In genomic region chr16:1772362-1772907, GRCh38 we compare ENCODE assay signal across 8 cellular contexts. TPM values are rescaled to one million over a fixed set of nuclear protein-coding genes. Genes with fewer than 3 reads are reported as not detected.
DNase-seq lines count a peak whose midpoint lies in the region; ATAC-seq, FAIRE-seq and TF ChIP-seq lines count a peak whose summit lies in the region.

A gene with protein sequence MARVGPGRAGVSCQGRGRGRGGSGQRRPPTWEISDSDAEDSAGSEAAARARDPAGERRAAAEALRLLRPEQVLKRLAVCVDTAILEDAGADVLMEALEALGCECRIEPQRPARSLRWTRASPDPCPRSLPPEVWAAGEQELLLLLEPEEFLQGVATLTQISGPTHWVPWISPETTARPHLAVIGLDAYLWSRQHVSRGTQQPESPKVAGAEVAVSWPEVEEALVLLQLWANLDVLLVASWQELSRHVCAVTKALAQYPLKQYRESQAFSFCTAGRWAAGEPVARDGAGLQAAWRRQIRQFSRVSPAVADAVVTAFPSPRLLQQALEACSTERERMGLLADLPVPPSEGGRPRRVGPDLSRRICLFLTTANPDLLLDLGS (plus strand): TSS chr16:1772810. CDS start chr16:1773228, 418 bp downstream.

- H3K4me3 Mint-ChIP-seq in osteocyte (ENCODE audit: unreplicated experiment) = peak within 1 kb of the TSS; percentile 91

- WGBS in SK-N-SH (ENCODE audit: low lambda C conversion rate) = 2% methylated on average over 33 of the region's 53 CpGs

- peaks cover 6 to 41% of the 10 kb centered on the region in 2 experiments for H3K36me3 ChIP-seq in SK-N-SH (replicated peaks in 1 of 2; ENCODE audit: control insufficient read depth in 1 of 2, insufficient read depth in 2 of 2, low read length in 1 of 2)

- H3K4me3 ChIP-seq in SK-N-SH (ENCODE audit: low read depth in 2 of 2, low read length in 1 of 2) (peak within 1 kb of the TSS; percentile 90 to 91), NB4 (ENCODE audit: low read depth, low read length) (peak within 1 kb of the TSS; percentile 85), fibroblast of pulmonary artery (replicated peaks; ENCODE audit: low read depth, low read length) (peak within 1 kb of the TSS; percentile 74)

- H3K27me3 Mint-ChIP-seq in osteocyte (ENCODE audit: unreplicated experiment) = no peaks in the 10 kb centered on the region

- H3K36me3 Mint-ChIP-seq in osteocyte (ENCODE audit: unreplicated experiment) = peaks cover 5% of the 10 kb centered on the region

- H3K27ac ChIP-seq in SK-N-SH (ENCODE audit: low read depth in 2 of 2, low read length in 1 of 2) = peak within 1 kb of the TSS; percentile 78 to 92

- H3K79me2 ChIP-seq in SK-N-SH (ENCODE audit: insufficient read depth) = peaks cover 31% of the 10 kb centered on the region

- peak within 1 kb of the TSS; percentile 83 for H3K27ac Mint-ChIP-seq in osteocyte (ENCODE audit: unreplicated experiment)

- peaks cover 0 to 32% of the 10 kb centered on the region in 2 experiments; a peak in 2 of 4 replicates for H3K4me1 ChIP-seq in SK-N-SH (ENCODE audit: control insufficient read depth in 1 of 2, insufficient read depth in 2 of 2, low read depth in 1 of 2, low read length in 1 of 2)

- H3F3A ChIP-seq in SK-N-SH (replicated peaks; ENCODE audit: insufficient read depth) = peaks cover 11% of the 10 kb centered on the region

- POLR2A ChIA-PET in SK-N-SH (lab: Yijun Ruan, JAX) = interaction anchor here (0.6 to 3.8 kb wide), 5 partner anchors 10 to 382 kb away, joined by 3 to 24 read pairs (median 5); partner anchors contain the start of genes JPT2, MAPK8IP3, NUBP2 and SPSB3

- H3K4me1 Mint-ChIP-seq in osteocyte (ENCODE audit: unreplicated experiment) = peaks cover 20% of the 10 kb centered on the region

- CTCF ChIA-PET in SK-N-SH (lab: Yijun Ruan, JAX) = interaction anchor here (0.6 to 4.4 kb wide), 9 partner anchors 9 to 410 kb away, joined by 3 to 40 read pairs (median 3); partner anchors contain the start of genes FAHD1, HAGH, MAPK8IP3 and NUBP2

- no peaks in the 10 kb centered on the region for H3K27me3 ChIP-seq in SK-N-SH (ENCODE audit: insufficient read depth)

- 0 out of 2 replicates have a peak, but pooled peaks cover 11% of the 10 kb centered on the region for H4K20me1 ChIP-seq in SK-N-SH (ENCODE audit: insufficient read depth)

- peak within 1 kb of the TSS; percentile 93 for H3K9ac ChIP-seq in SK-N-SH

- TF ChIP-seq RAD21 in SK-N-SH (IDR thresholded peaks at IDR 0.05; ENCODE audit: low read length) = no peak

- TF ChIP-seq EP300 in SK-N-SH (IDR thresholded peaks at IDR 0.05; ENCODE audit: borderline replicate concordance in 1 of 2, low read depth in 1 of 2, low read length in 1 of 2) = no peak

- TF ChIP-seq CTCF in SK-N-SH (IDR thresholded peaks at IDR 0.05) = no peak
- no peak for TF ChIP-seq CTCF in NB4 (IDR thresholded peaks at IDR 0.05; ENCODE audit: low read depth, low read length)
- TF ChIP-seq CTCF in fibroblast of pulmonary artery (IDR thresholded peaks at IDR 0.05; ENCODE audit: low read length, missing control alignments) = no peak
- TF ChIP-seq CTCF in osteocyte (IDR thresholded peaks at IDR 0.05) = no peak

- no peak for FAIRE-seq in GM19239 (lab: Jason Lieb, UNC)

- H3K9me3 ChIP-seq in SK-N-SH = no peaks in the 10 kb centered on the region

- DNase-seq in SK-N-SH (peak; percentile 52), NB4 (ENCODE audit: low read depth) (peak; percentile 63), activated T-cell treated with anti-CD3 and anti-CD28 coated beads for 48 hours (ENCODE audit: low read depth) (peak; percentile 53), fibroblast of pulmonary artery (ENCODE audit: low read depth) (no peak), osteocyte (ENCODE audit: extremely low spot score, unreplicated experiment) (no peak), GM19239 (ENCODE audit: insufficient read length, low spot score) (no peak)

- H3K9me2 ChIP-seq in SK-N-SH = no peaks in the 10 kb centered on the region

- no peaks in the 10 kb centered on the region for H3K9me3 Mint-ChIP-seq in osteocyte (ENCODE audit: unreplicated experiment)

- H2AFZ ChIP-seq in SK-N-SH (ENCODE audit: low read depth) = no peak within 1 kb of the TSS

- no peak for TF ChIP-seq POLR2A in NB4 (IDR thresholded peaks at IDR 0.05; ENCODE audit: extremely low read depth, insufficient read length)

- ATAC-seq in SK-N-SH treated with all-trans-retinoic acid at 6 μM for 48 hours = no peak; the same call in 2 of the 3 replicates
- no peak for ATAC-seq in HG02870 (IDR thresholded peaks at IDR 0.05; ENCODE audit: unreplicated experiment)

- peak within 1 kb of the TSS; percentile 95 for H3K4me2 ChIP-seq in SK-N-SH

TF ChIP-seq in SK-N-SH, 30 proteins besides CTCF, POLR2A, EP300 and RAD21:
- TF ChIP-seq, protein P1, sequence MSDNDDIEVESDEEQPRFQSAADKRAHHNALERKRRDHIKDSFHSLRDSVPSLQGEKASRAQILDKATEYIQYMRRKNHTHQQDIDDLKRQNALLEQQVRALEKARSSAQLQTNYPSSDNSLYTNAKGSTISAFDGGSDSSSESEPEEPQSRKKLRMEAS (IDR thresholded peaks at IDR 0.05; ENCODE audit: low read depth) = 0 out of 2 replicates have a peak, but pooled peaks have one; percentile 18
- TF ChIP-seq EZH2phosphoT487 (IDR thresholded peaks at IDR 0.05; ENCODE audit: borderline replicate concordance, low read depth) = no peak

TF ChIP-seq in SK-N-SH treated with all-trans-retinoic acid at 6 μM for 48 hours, 23 proteins besides CTCF, POLR2A, EP300 and RAD21:
- TF ChIP-seq, protein P2, sequence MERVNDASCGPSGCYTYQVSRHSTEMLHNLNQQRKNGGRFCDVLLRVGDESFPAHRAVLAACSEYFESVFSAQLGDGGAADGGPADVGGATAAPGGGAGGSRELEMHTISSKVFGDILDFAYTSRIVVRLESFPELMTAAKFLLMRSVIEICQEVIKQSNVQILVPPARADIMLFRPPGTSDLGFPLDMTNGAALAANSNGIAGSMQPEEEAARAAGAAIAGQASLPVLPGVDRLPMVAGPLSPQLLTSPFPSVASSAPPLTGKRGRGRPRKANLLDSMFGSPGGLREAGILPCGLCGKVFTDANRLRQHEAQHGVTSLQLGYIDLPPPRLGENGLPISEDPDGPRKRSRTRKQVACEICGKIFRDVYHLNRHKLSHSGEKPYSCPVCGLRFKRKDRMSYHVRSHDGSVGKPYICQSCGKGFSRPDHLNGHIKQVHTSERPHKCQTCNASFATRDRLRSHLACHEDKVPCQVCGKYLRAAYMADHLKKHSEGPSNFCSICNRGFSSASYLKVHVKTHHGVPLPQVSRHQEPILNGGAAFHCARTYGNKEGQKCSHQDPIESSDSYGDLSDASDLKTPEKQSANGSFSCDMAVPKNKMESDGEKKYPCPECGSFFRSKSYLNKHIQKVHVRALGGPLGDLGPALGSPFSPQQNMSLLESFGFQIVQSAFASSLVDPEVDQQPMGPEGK (CRISPR knock-in tag; IDR thresholded peaks at IDR 0.05; ENCODE audit: borderline replicate concordance) = no peak
- TF ChIP-seq, protein P3, sequence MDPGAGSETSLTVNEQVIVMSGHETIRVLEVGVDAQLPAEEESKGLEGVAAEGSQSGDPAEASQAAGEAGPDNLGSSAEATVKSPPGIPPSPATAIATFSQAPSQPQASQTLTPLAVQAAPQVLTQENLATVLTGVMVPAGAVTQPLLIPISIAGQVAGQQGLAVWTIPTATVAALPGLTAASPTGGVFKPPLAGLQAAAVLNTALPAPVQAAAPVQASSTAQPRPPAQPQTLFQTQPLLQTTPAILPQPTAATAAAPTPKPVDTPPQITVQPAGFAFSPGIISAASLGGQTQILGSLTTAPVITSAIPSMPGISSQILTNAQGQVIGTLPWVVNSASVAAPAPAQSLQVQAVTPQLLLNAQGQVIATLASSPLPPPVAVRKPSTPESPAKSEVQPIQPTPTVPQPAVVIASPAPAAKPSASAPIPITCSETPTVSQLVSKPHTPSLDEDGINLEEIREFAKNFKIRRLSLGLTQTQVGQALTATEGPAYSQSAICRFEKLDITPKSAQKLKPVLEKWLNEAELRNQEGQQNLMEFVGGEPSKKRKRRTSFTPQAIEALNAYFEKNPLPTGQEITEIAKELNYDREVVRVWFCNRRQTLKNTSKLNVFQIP (CRISPR knock-in tag; IDR thresholded peaks at IDR 0.05; ENCODE audit: borderline replicate concordance, low read depth) = no peak
- no peak for TF ChIP-seq ZNF70 (CRISPR knock-in tag; IDR thresholded peaks at IDR 0.05)
- no peak for TF ChIP-seq BACH2 (CRISPR knock-in tag; IDR thresholded peaks at IDR 0.05; ENCODE audit: borderline replicate concordance)
- TF ChIP-seq ARNTL (CRISPR knock-in tag; IDR thresholded peaks at IDR 0.05; ENCODE audit: borderline replicate concordance, low read depth) = no peak
- TF ChIP-seq PPARA (CRISPR knock-in tag; IDR thresholded peaks at IDR 0.05; ENCODE audit: borderline replicate concordance) = no peak
- TF ChIP-seq SNAI2 (CRISPR knock-in tag; IDR thresholded peaks at IDR 0.05) = no peak
- TF ChIP-seq ZFP3 (CRISPR knock-in tag; IDR thresholded peaks at IDR 0.05) = no peak
TF ChIP-seq in SK-N-SH treated with all-trans-retinoic acid at 6 μM for 48 hours: peak in this region for 0.

RNA-seq across cellular contexts. Expression of the gene that starts here (rescaled TPM):
- polyA plus RNA-seq in SK-N-SH (2012; rRNA removed) = 10.1 and 15.8 TPM in 2 replicates
- 1.6 and 2.3 TPM in 2 replicates for polyA plus RNA-seq in SK-N-SH (2012; cell fraction: cytosol; rRNA removed)
- 108 and 136 TPM in 2 replicates for polyA plus RNA-seq in SK-N-SH (2012; cell fraction: nucleus; rRNA removed)
- 21.5 and 22.4 TPM in 2 replicates for total RNA-seq in osteocyte

Comparison
In these comparisons a context has a peak if more than half of its experiments do, and no peak if none do; other contexts are left out.
1. DNase-seq: peak in SK-N-SH (single experiment), NB4 (single experiment) and activated T-cell treated with anti-CD3 and anti-CD28 coated beads for 48 hours (single experiment); none in fibroblast of pulmonary artery (single experiment), osteocyte (single experiment) and GM19239 (single experiment).
2. Peak in every context shown above with its lines, with median percentiles within 50 percentile points of each other: H3K4me3 ChIP-seq.